In the genomic region with DNA sequence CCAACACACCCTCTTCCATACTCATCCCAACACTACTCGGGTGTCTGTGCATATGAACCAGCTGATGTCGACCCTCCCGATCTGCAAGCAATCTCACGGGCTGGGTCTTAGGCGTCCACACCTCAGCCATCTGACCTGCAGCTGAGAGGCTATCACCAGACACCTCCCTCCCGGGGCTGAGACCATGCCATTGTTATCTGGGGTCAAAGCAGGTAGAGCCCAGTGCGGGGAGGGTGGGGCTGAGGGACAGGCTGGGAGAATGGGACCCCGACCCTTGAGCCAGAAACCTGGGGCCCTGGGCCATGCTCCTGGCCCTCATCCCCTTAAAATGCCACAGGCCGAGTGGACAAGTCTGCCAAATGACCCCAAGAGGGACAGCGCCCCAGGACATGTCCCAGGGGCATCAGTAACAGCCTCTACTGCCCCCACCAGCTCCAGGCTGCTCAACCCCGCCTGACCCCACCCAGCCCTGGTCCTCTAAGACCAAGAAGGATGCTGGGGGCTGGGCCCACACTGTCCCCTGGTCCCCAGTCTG, we compare ENCODE assay signal across 32 cellular contexts.
"Had no signal": no experiment of that assay in that cellular context is flagged by ENCODE, and none has a peak within 500 bp of the region (broad histone marks: within the 10 kb centered on the region; RNA-seq: fewer than 3 reads in every experiment).

No MANE protein-coding gene starts in this region.

- DNase-seq: activated effector memory CD4-positive, alpha-beta T cell treated with anti-CD3 and anti-CD28 coated beads, Interleukin-2, amount 50 U/mL, for 16 hours; activated effector memory CD4-positive, alpha-beta T cell treated with Interleukin-2 at 50 U/mL for 16 hours; activated gamma-delta T cell; activated gamma-delta T cell treated with Interleukin-2 at 50 U/mL for 16 hours; activated naive CD4-positive, alpha-beta T cell; activated naive CD4-positive, alpha-beta T cell treated with anti-CD3 and anti-CD28 coated beads for 36 hours; activated naive CD4-positive, alpha-beta T cell treated with anti-CD3 and anti-CD28 coated beads, Interleukin-2, amount 10 ng/mL, durations not matched to agents 7 days and 5 days; activated naive CD4-positive, alpha-beta T cell treated with anti-CD3 and anti-CD28 coated beads, Interleukin-2, amount 50 U/mL, for 16 hours; activated naive CD4-positive, alpha-beta T cell treated with Interleukin-2 at 50 U/mL for 16 hours; activated naive CD8-positive, alpha-beta T cell treated with anti-CD3 and anti-CD28 coated beads for 36 hours; activated naive CD8-positive, alpha-beta T cell treated with anti-CD3 and anti-CD28 coated beads, Interleukin-2, amount 10 ng/mL, durations not matched to agents 7 days and 5 days; activated naive CD8-positive, alpha-beta T cell treated with anti-CD3 and anti-CD28 coated beads, Interleukin-2, amount 50 U/mL, for 24 hours; activated T-cell treated with anti-CD3 and anti-CD28 coated beads, Interleukin-2, amount 50 U/mL, for 1 hour; activated T-cell treated with anti-CD3 and anti-CD28 coated beads, Interleukin-2, amount 50 U/mL, for 24 hours; activated T-cell treated with anti-CD3 and anti-CD28 coated beads, Interleukin-2, amount 50 U/mL, for 4 hours; activated T-cell treated with anti-CD3 and anti-CD28 coated beads, Interleukin-2, amount 50 U/mL, for 48 hours; activated T-cell treated with anti-CD3 and anti-CD28 coated beads, Interleukin-2, amount 50 U/mL, for 72 hours; adrenal gland; amniotic stem cell; amygdala; anterior cingulate cortex; aorta; body of pancreas; brain microvascular endothelial cell; caudate nucleus; central memory CD4-positive, alpha-beta T cell; cerebellar nuclear complex had no signal

- H3K36me3 ChIP-seq: adrenal gland, ascending aorta, brain microvascular endothelial cell, breast epithelium, cardiac muscle cell had no signal

- H3K9me3 ChIP-seq: adrenal gland, ascending aorta, body of pancreas, breast epithelium had no signal

- H3K4me3 ChIP-seq: adrenal gland, ascending aorta, body of pancreas, breast epithelium, cardiac muscle cell had no signal

- H3K27ac ChIP-seq: adrenal gland, ascending aorta, body of pancreas, brain microvascular endothelial cell, breast epithelium, cardiac muscle cell had no signal

- ATAC-seq: activated naive CD4-positive, alpha-beta T cell treated with anti-CD3 and anti-CD28 coated beads, Interleukin-2, amount 50 U/mL, for 72 hours; activated naive CD8-positive, alpha-beta T cell treated with anti-CD3 and anti-CD28 coated beads, Interleukin-2, amount 50 U/mL, for 24 hours; activated T-cell treated with anti-CD3 and anti-CD28 coated beads, Interleukin-2, amount 50 U/mL, for 4 hours; activated T-cell treated with anti-CD3 and anti-CD28 coated beads, Interleukin-2, amount 50 U/mL, for 72 hours; activated T-helper 17 cell treated with anti-CD3 and anti-CD28 coated beads, Interleukin-2, amount 50 U/mL, for 72 hours; body of pancreas had no signal

- H3K4me1 ChIP-seq: adrenal gland, ascending aorta, body of pancreas, breast epithelium had no signal

- H3K27me3 ChIP-seq: adrenal gland, ascending aorta, body of pancreas, brain microvascular endothelial cell, breast epithelium, cardiac muscle cell had no signal
